34 cellular contexts compared by ENCODE assay signal in the genomic region with DNA sequence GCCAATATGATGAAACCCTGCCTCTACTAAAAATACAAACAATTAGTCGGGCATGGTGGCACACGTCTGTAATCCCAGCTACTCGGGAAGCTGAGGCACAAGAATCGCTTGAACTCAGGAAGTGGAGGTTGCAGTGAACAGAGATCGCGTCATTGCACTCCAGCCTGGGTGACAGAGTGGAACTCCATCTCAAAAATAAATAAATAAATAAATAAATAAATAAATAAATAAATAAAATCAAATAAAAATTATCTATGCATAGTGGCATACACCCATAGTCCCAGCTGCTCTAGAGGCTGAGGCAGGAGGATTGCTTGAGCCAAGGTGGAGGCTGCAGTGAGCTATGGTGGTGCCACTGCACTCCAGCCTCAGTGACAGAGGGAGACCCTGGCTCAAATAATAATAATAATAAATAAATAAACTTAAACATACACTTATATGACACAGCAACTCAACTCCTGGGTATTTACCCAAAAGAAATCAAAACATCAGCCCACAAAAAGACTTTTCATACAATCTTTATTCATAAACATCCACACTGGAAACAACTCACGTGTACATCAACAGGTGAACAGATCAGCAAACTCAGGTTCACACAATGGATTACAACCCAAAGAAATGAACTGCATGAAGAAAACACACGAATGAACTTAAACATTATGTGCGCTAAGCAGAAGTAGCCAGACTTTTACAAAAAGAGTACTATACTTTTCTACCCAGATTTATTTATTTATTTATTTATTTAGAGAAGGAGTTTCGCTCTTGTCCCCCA. TPM values are rescaled to one million over a fixed set of nuclear protein-coding genes. Genes with fewer than 3 reads are reported as not detected.
"Had no signal": no experiment of that assay in that cellular context is flagged by ENCODE, and none has a peak within 500 bp of the region (broad histone marks: within the 10 kb centered on the region; RNA-seq: fewer than 3 reads in every experiment).

No MANE protein-coding gene starts in this region.

- H3K79me2 ChIP-seq: parathyroid adenoma had no signal

- H3K4me1 ChIP-seq: parathyroid adenoma, psoas muscle had no signal

- H3K4me3 ChIP-seq: ovary, psoas muscle, right lobe of liver, skin epidermis, smooth muscle cell, stomach, thoracic aorta, thyroid gland, tibial nerve, upper lobe of left lung, vagina had no signal

- H3K9ac ChIP-seq: parathyroid adenoma had no signal

- DNase-seq: naive thymus-derived CD8-positive, alpha-beta T cell; nephron progenitor cell; nucleus accumbens; ovary; right cardiac atrium; stimulated activated CD4-positive, alpha-beta T cell treated with anti-CD3 and anti-CD28 coated beads, Interleukin-15, amount 100 ng/mL, for 24 hours; stimulated activated CD4-positive, alpha-beta T cell treated with anti-CD3 and anti-CD28 coated beads, Interleukin-2, amount 100 ng/mL, for 24 hours; stimulated activated CD4-positive, alpha-beta T cell treated with anti-CD3 and anti-CD28 coated beads, Interleukin-2, amount 100 ng/mL, for 48 hours; stimulated activated CD4-positive, alpha-beta T cell treated with anti-CD3 and anti-CD28 coated beads, Interleukin-4, amount 100 ng/mL, for 24 hours; stimulated activated naive B cell treated with anti-CD40 and anti-IgM and Interleukin-4, amounts not matched to agents 10 μg/mL and 1 μg/mL and 100 μg/mL, for 72 hours; stimulated activated naive CD4-positive, alpha-beta T cell treated with Interleukin-2 at 50 U/mL for 16 hours; stomach; thyroid gland; trophoblast cell; upper lobe of left lung had no signal

- H3K9me3 ChIP-seq: neutrophil, ovary, psoas muscle, right lobe of liver, stomach, thoracic aorta, thyroid gland, tibial nerve, upper lobe of left lung, vagina had no signal

- H3K36me3 ChIP-seq: neutrophil, ovary, right lobe of liver, stomach, thoracic aorta, thyroid gland, tibial nerve, upper lobe of left lung, vagina had no signal

- FAIRE-seq: urothelium cell line had no signal

- H3K27me3 ChIP-seq: ovary, right lobe of liver, stomach, thyroid gland, tibial nerve, upper lobe of left lung, vagina had no signal

- H3K27ac ChIP-seq: neutrophil, ovary, parathyroid adenoma, psoas muscle, right lobe of liver, skin epidermis, stomach, thoracic aorta, thyroid gland, tibial nerve, upper lobe of left lung, vagina had no signal

- H2AFZ ChIP-seq: parathyroid adenoma had no signal

- H3K4me2 ChIP-seq: smooth muscle cell had no signal

- ATAC-seq: naive thymus-derived CD8-positive, alpha-beta T cell; natural killer cell treated with Interleukin-12 subunit alpha and Interleukin-12 subunit beta and Interleukin-15 and Interleukin-18, amount 100 ng/mL, for 72 hours; psoas muscle; right cardiac atrium; right lobe of liver; stimulated activated effector memory CD8-positive, alpha-beta T cell treated with anti-CD3 and anti-CD28 coated beads, Interleukin-12 subunit alpha, Interleukin-12 subunit beta, amount 100 ng/mL, for 72 hours; stimulated activated naive B cell treated with anti-CD40 and anti-IgM and Interleukin-4, amounts not matched to agents 10 μg/mL and 1 μg/mL and 100 μg/mL, for 72 hours had no signal

RNA-seq across cellular contexts. Expression of gene LGALS7, which starts 6.9 kb away (rescaled TPM):
- total RNA-seq: naive thymus-derived CD8-positive, alpha-beta T cell; natural killer cell treated with Interleukin-12 subunit alpha and Interleukin-12 subunit beta and Interleukin-15 and Interleukin-18, amount 100 ng/mL, for 72 hours; neural crest cell; omental fat pad; progenitor cell of endocrine pancreas; psoas muscle; renal cortical epithelial cell; right lobe of liver; smooth muscle cell; subcutaneous adipose tissue; thoracic aorta; thyroid gland; tibial nerve; upper lobe of left lung; ureter had no signal
- polyA plus RNA-seq: naive thymus-derived CD8-positive, alpha-beta T cell; psoas muscle; right cardiac atrium; smooth muscle cell had no signal

RNA-seq across cellular contexts. Expression of gene CAPN12, which starts 22.2 kb away (rescaled TPM):
- total RNA-seq: neural crest cell had no signal

RNA-seq across cellular contexts. Expression of gene LGALS7B, which starts 22.5 kb away (rescaled TPM):
- total RNA-seq: naive thymus-derived CD8-positive, alpha-beta T cell; natural killer cell treated with Interleukin-12 subunit alpha and Interleukin-12 subunit beta and Interleukin-15 and Interleukin-18, amount 100 ng/mL, for 72 hours; neural crest cell; omental fat pad; ovary; progenitor cell of endocrine pancreas; psoas muscle; renal cortical epithelial cell; right cardiac atrium; right lobe of liver; smooth muscle cell; stomach; subcutaneous adipose tissue; thyroid gland; tibial nerve; ureter had no signal
- polyA plus RNA-seq: naive thymus-derived CD8-positive, alpha-beta T cell; ovary; smooth muscle cell had no signal

RNA-seq across cellular contexts. Expression of gene LGALS4, which starts 46.3 kb away (rescaled TPM):
- total RNA-seq: renal cortical epithelial cell, smooth muscle cell, temporal lobe, vagina had no signal
